In genomic region chrY:14524246-14525180, GRCh38 we compare ENCODE assay signal across 9 cellular contexts. TPM values are rescaled to one million over a fixed set of nuclear protein-coding genes. Genes with fewer than 3 reads are reported as not detected.
A peak's percentile ranks its signal among the peaks of the same experiment; 100 is the strongest.
DNase-seq lines count a peak whose midpoint lies in the region; ATAC-seq, FAIRE-seq and TF ChIP-seq lines count a peak whose summit lies in the region.
"Had no signal": no experiment of that assay in that cellular context is flagged by ENCODE, and none has a peak within 500 bp of the region (broad histone marks: within the 10 kb centered on the region; RNA-seq: fewer than 3 reads in every experiment).

TSS of gene NLGN4Y (plus strand) at chrY:14524529. CDS start at chrY:14622120, 97,591 bp downstream.

- TF ChIP-seq CTCF in astrocyte (IDR thresholded peaks at IDR 0.05; ENCODE audit: insufficient read depth, low read depth, low read length) (no peak), GM13977 (IDR thresholded peaks at IDR 0.05; ENCODE audit: extremely low read depth, insufficient read depth, missing control alignments) (no peak)

- H3K36me3 ChIP-seq in astrocyte (ENCODE audit: insufficient read depth, low read length) (no peaks in the 10 kb centered on the region), mucosa of stomach (ENCODE audit: control insufficient read depth, insufficient read depth, low read length) (no peaks in the 10 kb centered on the region)

- peak within 1 kb of the TSS; percentile 93 for H3K4me2 ChIP-seq in astrocyte (ENCODE audit: low read length)

- no peak for FAIRE-seq in astrocyte (lab: Jason Lieb, UNC)
- FAIRE-seq: endometrium had no signal

- intact Hi-C loops in sciatic nerve (cut with DNase I): no loop called here

- no peaks in the 10 kb centered on the region for H3K36me3 Mint-ChIP-seq in astrocyte (ENCODE audit: low read depth, unreplicated experiment)

- no peaks in the 10 kb centered on the region for H3K27me3 Mint-ChIP-seq in astrocyte (ENCODE audit: low read depth, unreplicated experiment)

- peak within 1 kb of the TSS; percentile 94 for H3K27ac Mint-ChIP-seq in astrocyte (ENCODE audit: unreplicated experiment)

- ATAC-seq in GM18519 (IDR thresholded peaks at IDR 0.05; ENCODE audit: low FRiP score, unreplicated experiment) (peak; percentile 58), HG03457 (IDR thresholded peaks at IDR 0.05; ENCODE audit: unreplicated experiment) (peak; percentile 51), sciatic nerve (no peak)

- H3K79me2 ChIP-seq in astrocyte (ENCODE audit: insufficient read depth, low read length): peaks cover 57% of the 10 kb centered on the region

- peaks cover 3% of the 10 kb centered on the region for H4K20me1 ChIP-seq in astrocyte (ENCODE audit: insufficient read depth, low read length)

- H3K4me1 ChIP-seq in astrocyte (ENCODE audit: insufficient read depth, low read length) (peaks cover 5% of the 10 kb centered on the region), mucosa of stomach (ENCODE audit: control insufficient read depth, insufficient read depth, low read length) (no peaks in the 10 kb centered on the region)

- no peak for DNase-seq in astrocyte (ENCODE audit: low read depth)
- no peak for DNase-seq in NAMALWA (ENCODE audit: low spot score)
- DNase-seq in GM13977 (ENCODE audit: low spot score): no peak
- no peak for DNase-seq in stimulated activated naive CD4-positive, alpha-beta T cell treated with Interleukin-2 at 50 U/mL for 16 hours (lab: John Stamatoyannopoulos, UW)
- no peak for DNase-seq in sciatic nerve (ENCODE audit: low spot score)

- H3K9ac ChIP-seq in astrocyte (ENCODE audit: low read length) (peak within 1 kb of the TSS; percentile 89), mucosa of stomach (ENCODE audit: low read length) (peak within 1 kb of the TSS; percentile 50)

- peak within 1 kb of the TSS; percentile 95 for H3K4me3 Mint-ChIP-seq in astrocyte (ENCODE audit: unreplicated experiment)

- peak within 1 kb of the TSS; percentile 86 for H2AFZ ChIP-seq in astrocyte (ENCODE audit: low read depth, low read length)

- in situ Hi-C loops in GM13977 (cut with MboI; ENCODE audit: low pct_unique_long_range_greater_than_20kb, low sequenced_read_pairs, unreplicated experiment): no loop called here

- no peaks in the 10 kb centered on the region for H3K9me3 ChIP-seq in astrocyte (ENCODE audit: insufficient read depth, low read depth, low read length)
- H3K9me3 ChIP-seq in mucosa of stomach (ENCODE audit: control insufficient read depth, low read length): no peaks in the 10 kb centered on the region

- no peaks in the 10 kb centered on the region for H3K9me3 Mint-ChIP-seq in astrocyte (ENCODE audit: unreplicated experiment)

- H3K27me3 ChIP-seq in astrocyte (ENCODE audit: insufficient read depth, low read length): no peaks in the 10 kb centered on the region
- H3K27me3 ChIP-seq in mucosa of stomach (ENCODE audit: control insufficient read depth, insufficient read depth, low read length): peaks cover 10% of the 10 kb centered on the region

- peaks cover 5% of the 10 kb centered on the region for H3K4me1 Mint-ChIP-seq in astrocyte (ENCODE audit: low read depth, unreplicated experiment)

- peak within 1 kb of the TSS; percentile 71 for H3K27ac ChIP-seq in astrocyte (ENCODE audit: low read depth, low read length)

- peak within 1 kb of the TSS; percentile 74 for H3K4me3 ChIP-seq in astrocyte (ENCODE audit: insufficient read depth, low read depth, low read length)
- peak within 1 kb of the TSS; percentile 25 for H3K4me3 ChIP-seq in mucosa of stomach (ENCODE audit: low read length)

RNA-seq across cellular contexts. Expression of gene NLGN4Y, which starts in this region (rescaled TPM):
- total RNA-seq in astrocyte (12.4 and 19.7 TPM in 2 replicates), sciatic nerve (not detected)
